In the genomic region with DNA sequence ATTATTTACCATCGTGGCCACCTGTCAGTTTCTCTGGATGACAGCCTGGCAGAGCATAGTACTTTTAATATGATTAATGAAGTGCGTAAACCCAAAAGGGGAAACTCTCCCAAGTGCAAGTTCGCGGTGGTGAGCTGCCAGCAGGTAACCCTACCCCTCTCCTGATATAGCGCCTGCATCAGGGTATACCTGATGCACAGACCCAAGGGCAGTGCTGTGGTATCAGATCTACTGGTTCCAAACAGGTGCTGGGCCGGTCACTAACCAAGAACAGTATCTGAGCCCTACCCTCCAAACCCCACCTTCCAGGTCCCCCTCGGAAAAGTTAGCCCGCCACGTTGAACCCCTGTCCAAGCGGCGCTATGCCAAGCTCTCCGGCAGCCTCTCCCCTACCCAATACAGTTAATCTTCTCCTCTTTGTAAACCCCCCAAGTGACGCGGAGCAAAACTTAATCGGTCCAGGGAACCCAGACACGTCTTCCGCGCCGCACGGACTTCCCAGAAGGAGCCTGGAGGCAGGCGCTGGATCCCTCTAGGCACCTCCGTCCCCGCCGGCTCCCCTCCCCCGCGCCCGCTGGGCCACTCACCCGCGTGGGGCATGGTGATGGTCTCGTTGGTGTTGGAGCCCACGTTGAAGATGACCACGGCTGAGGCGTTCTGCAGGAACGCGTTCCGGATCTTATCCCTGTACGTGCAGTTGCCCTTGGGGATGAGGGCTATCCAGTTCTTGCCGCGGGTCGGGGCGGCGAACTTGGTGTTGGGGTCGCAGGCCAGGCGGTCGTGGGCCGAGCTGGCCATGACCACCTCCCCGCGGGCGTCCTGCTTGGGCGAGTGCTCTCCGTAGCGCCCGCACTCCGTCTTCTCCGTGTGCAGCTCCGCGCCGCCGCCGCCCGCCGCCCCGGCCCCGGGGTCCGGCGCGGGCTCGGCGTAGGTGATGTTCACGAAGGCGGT, we compare ENCODE assay signal across 8 cellular contexts. TPM values are rescaled to one million over a fixed set of nuclear protein-coding genes. Genes with fewer than 3 reads are reported as not detected.
DNase-seq lines count a peak whose midpoint lies in the region; ATAC-seq and TF ChIP-seq lines count a peak whose summit lies in the region.

No MANE protein-coding gene starts in this region.

- peaks cover 0 to 2% (median 0%) of the 10 kb centered on the region in 8 donors for H3K9me3 Mint-ChIP-seq in CD4-positive, alpha-beta memory T cell

- POLR2A ChIA-PET in CD4-positive, alpha-beta memory T cell (lab: Charles Lee; ENCODE audit: partially characterized antibody) = no interaction called here

- no peak overlapping the region for H3K27ac Mint-ChIP-seq in CD4-positive, alpha-beta memory T cell
- H3K27ac Mint-ChIP-seq in T-helper 17 cell = no peak overlapping the region

- peak overlapping the region in 1 of 2 donors; percentile 9 for H3K4me3 ChIP-seq in CD4-positive, alpha-beta memory T cell (ENCODE audit: low read length in 2 of 2)
- H3K4me3 ChIP-seq in fibroblast of mammary gland (ENCODE audit: control insufficient read depth, low read depth, low read length) = peak overlapping the region; percentile 51

- H3K9me3 ChIP-seq in CD4-positive, alpha-beta memory T cell (ENCODE audit: control insufficient read depth in 1 of 2, low read length in 2 of 2) = no peaks in the 10 kb centered on the region
- H3K9me3 ChIP-seq in T-helper 17 cell (ENCODE audit: control insufficient read depth, low read length, poor library complexity, severe bottlenecking) = no peaks in the 10 kb centered on the region

- DNase-seq in CD4-positive, alpha-beta memory T cell = no peak
- no peak for DNase-seq in T-helper 17 cell
- no peak for DNase-seq in fibroblast of mammary gland (ENCODE audit: low read depth)
- DNase-seq in omental fat pad (ENCODE audit: low spot score) = no peak
- DNase-seq in dedifferentiated amniotic fluid mesenchymal stem cell (ENCODE audit: extremely low spot score) = no peak
- no peak for DNase-seq in activated effector memory CD4-positive, alpha-beta T cell treated with anti-CD3 and anti-CD28 coated beads, Interleukin-2, amount 50 U/mL, for 16 hours

- H3K4me1 Mint-ChIP-seq in CD4-positive, alpha-beta memory T cell = peaks cover 7 to 14% (median 10%) of the 10 kb centered on the region in 4 donors
- H3K4me1 Mint-ChIP-seq in T-helper 17 cell = peaks cover 11% of the 10 kb centered on the region

- H3K36me3 Mint-ChIP-seq in CD4-positive, alpha-beta memory T cell = no peaks in the 10 kb centered on the region
- peaks cover 2% of the 10 kb centered on the region for H3K36me3 Mint-ChIP-seq in T-helper 17 cell (ENCODE audit: low read depth)

- TF ChIP-seq CTCF in fibroblast of mammary gland (conservative IDR thresholded peaks at IDR 0.05; ENCODE audit: control insufficient read depth, insufficient read depth, low read depth, low read length) (no peak), omental fat pad (IDR thresholded peaks at IDR 0.05) (no peak)

- peak; percentile 21 for ATAC-seq in GM21717 (IDR thresholded peaks at IDR 0.05; ENCODE audit: unreplicated experiment)
- no peak for ATAC-seq in T-helper 17 cell
- ATAC-seq in omental fat pad (ENCODE audit: low FRiP score) = peak; percentile 59
- ATAC-seq in HG03469 (IDR thresholded peaks at IDR 0.05; ENCODE audit: unreplicated experiment) = no peak

- peaks cover 8% of the 10 kb centered on the region for H3K4me1 ChIP-seq in CD4-positive, alpha-beta memory T cell (ENCODE audit: insufficient read depth, low read length)

- peak overlapping the region; percentile 3 to 77 (median 66) for H3K4me3 Mint-ChIP-seq in CD4-positive, alpha-beta memory T cell
- peak overlapping the region; percentile 81 for H3K4me3 Mint-ChIP-seq in T-helper 17 cell

- intact Hi-C loops in CD4-positive, alpha-beta memory T cell (cut with micrococcal nuclease) = loop anchor here (5.0 kb wide), 1 partner anchor 270 kb away; no protein-coding TSS in a partner anchor

- H3K36me3 ChIP-seq in CD4-positive, alpha-beta memory T cell (ENCODE audit: insufficient read depth, low read length) = no peaks in the 10 kb centered on the region

- CTCF ChIA-PET in CD4-positive, alpha-beta memory T cell (lab: Charles Lee; ENCODE audit: partially characterized antibody) = no interaction called here

- no peak overlapping the region for H3K27ac ChIP-seq in CD4-positive, alpha-beta memory T cell (ENCODE audit: low read depth, low read length)

- H3K27me3 Mint-ChIP-seq in CD4-positive, alpha-beta memory T cell = peaks cover 43 to 53% of the 10 kb centered on the region in 2 donors
- peaks cover 89% of the 10 kb centered on the region for H3K27me3 Mint-ChIP-seq in T-helper 17 cell

- H3K27me3 ChIP-seq in CD4-positive, alpha-beta memory T cell (ENCODE audit: insufficient read depth, low read length) = no peaks in the 10 kb centered on the region

RNA-seq across cellular contexts. Expression of gene RNF150, which starts 1.3 kb away (rescaled TPM):
- total RNA-seq in CD4-positive, alpha-beta memory T cell = not detected
- not detected for polyA plus RNA-seq in CD4-positive, alpha-beta memory T cell
- total RNA-seq in T-helper 17 cell (not detected), omental fat pad (10 to 100 TPM in 3 of 4 donors, 1 to 10 TPM in 1; 9.8 to 40.1 (median 15.6) TPM)

Comparison
In these comparisons a context has a peak if more than half of its experiments do, and no peak if none do; other contexts are left out.
1. ATAC-seq: peak in GM21717 (single experiment) and omental fat pad (single experiment); none in T-helper 17 cell (single experiment) and HG03469 (single experiment).
2. RNA of gene RNF150, which starts 1.3 kb away (total RNA-seq): 9.8 to 40.1 TPM in omental fat pad; not detected in CD4-positive, alpha-beta memory T cell and not detected in T-helper 17 cell; every median in the first group is over 10 times any median in the second.